1 cellular context compared by ENCODE assay signal in the genomic region with DNA sequence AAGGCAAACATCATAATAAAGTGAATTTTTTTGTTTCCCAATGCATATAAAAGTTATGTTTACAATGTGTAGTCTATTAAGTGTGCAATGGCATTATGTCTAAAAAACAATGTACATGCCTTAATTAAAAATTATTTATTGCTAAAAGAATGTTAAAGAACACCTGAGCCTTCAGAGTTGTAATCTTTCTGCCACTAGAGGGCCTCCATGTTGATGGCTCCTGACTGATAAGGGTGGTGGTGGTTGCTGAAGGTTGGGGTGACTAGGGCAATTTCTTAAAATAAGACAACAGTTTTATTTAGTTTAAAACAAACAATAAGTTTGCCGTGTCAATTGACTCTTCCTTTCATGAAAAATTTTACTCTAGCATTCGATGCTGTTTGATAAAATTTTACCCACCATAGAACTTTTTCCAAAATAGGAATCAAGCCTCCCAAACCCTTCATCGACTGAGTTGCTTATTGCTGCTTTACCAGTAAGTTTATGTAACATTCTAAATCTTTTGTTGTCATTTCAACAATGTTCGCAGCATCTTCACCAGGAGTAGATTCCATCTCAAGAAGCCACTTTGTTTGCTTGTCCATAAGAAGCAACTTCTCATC.
TF ChIP-seq lines count a peak whose summit lies in the region.

No MANE protein-coding gene starts in this region.

TF ChIP-seq in GM23338, 12 proteins besides CTCF, POLR2A, EP300 and RAD21 (continued from another document):
- TF ChIP-seq ZNF462 (CRISPR knock-in tag; IDR thresholded peaks at IDR 0.05) (no peak), CREB1 (CRISPR knock-in tag; IDR thresholded peaks at IDR 0.05; ENCODE audit: low read depth) (no peak), JUNB (IDR thresholded peaks at IDR 0.05; ENCODE audit: unreplicated experiment) (no peak), ZNF114 (CRISPR knock-in tag; IDR thresholded peaks at IDR 0.05) (no peak), NANOG (IDR thresholded peaks at IDR 0.05; ENCODE audit: borderline replicate concordance) (no peak), POLR2AphosphoS5 (IDR thresholded peaks at IDR 0.05; ENCODE audit: low read depth) (no peak), STAT1 (IDR thresholded peaks at IDR 0.05; ENCODE audit: unreplicated experiment) (no peak), EZH2 (IDR thresholded peaks at IDR 0.05; ENCODE audit: low read depth, unreplicated experiment) (no peak), ZNF331 (CRISPR knock-in tag; IDR thresholded peaks at IDR 0.05; ENCODE audit: low read depth) (no peak)
